8 cellular contexts compared by ENCODE assay signal in the genomic region with DNA sequence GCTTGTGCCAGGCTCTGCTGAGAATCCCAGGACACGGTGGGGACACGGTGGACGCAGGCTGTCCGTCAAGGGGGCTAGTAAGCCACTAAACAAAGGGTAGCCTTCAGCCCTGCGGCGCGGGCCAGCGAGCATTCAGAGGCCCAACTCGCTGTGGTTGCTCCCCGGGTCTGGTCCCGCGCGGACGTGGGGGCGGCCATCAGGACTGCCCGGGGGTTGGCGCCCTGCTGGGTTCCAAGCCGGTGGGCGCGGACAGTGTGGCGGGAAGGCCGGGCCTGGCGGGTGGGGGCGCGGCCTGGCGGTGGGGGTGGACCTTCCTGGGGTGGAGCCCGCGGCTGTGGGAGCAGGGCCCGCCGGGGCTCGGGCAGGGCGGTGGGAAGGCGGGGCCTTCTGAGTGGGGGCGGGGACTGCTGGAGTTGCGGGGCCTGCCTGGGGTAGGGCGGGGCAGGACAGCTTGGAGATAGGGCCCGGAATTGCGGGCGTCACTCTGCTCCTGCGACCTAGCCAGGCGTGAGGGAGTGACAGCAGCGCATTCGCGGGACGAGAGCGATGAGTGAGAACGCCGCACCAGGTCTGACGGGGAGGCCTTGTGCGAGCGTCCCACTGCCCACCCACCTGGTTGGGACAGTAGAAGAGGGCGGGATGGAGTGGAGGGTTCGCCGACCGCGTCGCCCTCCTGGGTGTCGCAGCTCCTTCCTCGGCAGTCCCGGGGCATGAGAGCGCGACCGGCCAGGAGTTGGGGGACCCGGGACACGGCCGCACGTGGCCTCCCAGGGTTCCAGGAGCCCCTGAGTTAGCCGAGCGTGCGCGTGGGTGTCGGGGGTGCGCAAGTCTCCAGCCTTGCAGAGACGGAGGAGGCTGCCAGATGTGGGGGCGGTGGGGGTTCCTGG. TPM values are rescaled to one million over a fixed set of nuclear protein-coding genes. Genes with fewer than 3 reads are reported as not detected.
DNase-seq lines count a peak whose midpoint lies in the region; ATAC-seq, FAIRE-seq and TF ChIP-seq lines count a peak whose summit lies in the region.

A gene with protein sequence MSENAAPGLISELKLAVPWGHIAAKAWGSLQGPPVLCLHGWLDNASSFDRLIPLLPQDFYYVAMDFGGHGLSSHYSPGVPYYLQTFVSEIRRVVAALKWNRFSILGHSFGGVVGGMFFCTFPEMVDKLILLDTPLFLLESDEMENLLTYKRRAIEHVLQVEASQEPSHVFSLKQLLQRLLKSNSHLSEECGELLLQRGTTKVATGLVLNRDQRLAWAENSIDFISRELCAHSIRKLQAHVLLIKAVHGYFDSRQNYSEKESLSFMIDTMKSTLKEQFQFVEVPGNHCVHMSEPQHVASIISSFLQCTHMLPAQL (plus strand): TSS at position 482 of the 887 bp plus-strand sequence. CDS start 65 bp downstream, at position 547.

- peak within 1 kb of the TSS; percentile 72 for H3K4me3 Mint-ChIP-seq in Caco-2 (ENCODE audit: unreplicated experiment)

- TF ChIP-seq CTCF in Caco-2 (IDR thresholded peaks at IDR 0.05; ENCODE audit: insufficient read depth in 1 of 2, low read depth in 1 of 2, low read length in 1 of 2, severe bottlenecking in 1 of 2, unreplicated experiment in 1 of 2), result no peak

- DNase-seq in Caco-2, result peak; percentile 89 to 91
- DNase-seq in H54 (ENCODE audit: insufficient read length, low spot score), result peak; percentile 72
- peak; percentile 78 for DNase-seq in NCI-H146 (lab: John Stamatoyannopoulos, UW)
- peak; percentile 69 for DNase-seq in central memory CD4-positive, alpha-beta T cell
- peak; percentile 98 for DNase-seq in islet precursor cell
- DNase-seq in stimulated activated CD4-positive, alpha-beta T cell treated with anti-CD3 and anti-CD28 coated beads, Interleukin-12 subunit alpha, Interleukin-12 subunit beta, amount 100 ng/mL, for 4 hours, result peak; percentile 82
- no peak for DNase-seq in cerebellar nuclear complex (lab: John Stamatoyannopoulos, UW)

- FAIRE-seq in H54 (lab: Jason Lieb, UNC), result no peak

- peak; percentile 94 to 97 for ATAC-seq in activated CD4-positive, CD25-positive, alpha-beta regulatory T cell treated with anti-CD3 and anti-CD28 coated beads, Interleukin-2, amount 50 U/mL, for 24 hours

- no peaks in the 10 kb centered on the region for H3K36me3 ChIP-seq in Caco-2 (ENCODE audit: control insufficient read depth, insufficient read depth, low read length)

- no peak within 1 kb of the TSS for H3K27ac Mint-ChIP-seq in Caco-2 (ENCODE audit: unreplicated experiment)

- TF ChIP-seq POLR2A in H54 (IDR thresholded peaks at IDR 0.05; ENCODE audit: low read depth, low read length), result peak; percentile 58

- H3K4me1 Mint-ChIP-seq in Caco-2 (ENCODE audit: low read depth, unreplicated experiment), result no peaks in the 10 kb centered on the region

- H3K4me3 ChIP-seq in Caco-2 (ENCODE audit: low read depth, low read length), result peak within 1 kb of the TSS; percentile 58

- POLR2A ChIA-PET in Caco-2 (lab: Charles Lee), result interaction anchor here (0.6 kb wide), 1 partner anchor 607 kb away, joined by 4 read pairs; no protein-coding TSS in a partner anchor

- CTCF ChIA-PET in Caco-2 (lab: Charles Lee), result no interaction called here

- H3K36me3 Mint-ChIP-seq in Caco-2 (ENCODE audit: insufficient read depth, unreplicated experiment), result no peaks in the 10 kb centered on the region

- intact Hi-C loops in Caco-2 (cut with micrococcal nuclease; ENCODE audit: unreplicated experiment), result no loop called here

- no TSS peak for BruUV-seq in Caco-2 (replicated peaks; lab: Mats Ljungman, UMichigan)

- no peaks in the 10 kb centered on the region for H3K27me3 ChIP-seq in Caco-2 (replicated peaks; ENCODE audit: control insufficient read depth, insufficient read depth, low read length)

- peaks cover 7% of the 10 kb centered on the region; the same call in 1 of the 2 replicates for H3K4me1 ChIP-seq in Caco-2

- no peaks in the 10 kb centered on the region for H3K27me3 Mint-ChIP-seq in Caco-2 (ENCODE audit: insufficient read depth, unreplicated experiment)

- H3K9me3 ChIP-seq in Caco-2, result no peaks in the 10 kb centered on the region

- H3K9me3 Mint-ChIP-seq in Caco-2 (ENCODE audit: unreplicated experiment), result no peaks in the 10 kb centered on the region

RNA-seq across cellular contexts. Expression of the gene that starts here (rescaled TPM):
- total RNA-seq in Caco-2 (2022), result 0.61 and 0.72 TPM in 2 replicates

Comparison
In these comparisons a context has a peak if more than half of its experiments do, and no peak if none do; other contexts are left out.
1. Peak in DNase-seq and H3K4me3 ChIP-seq in Caco-2; RNA of the gene not detected or under 1 TPM.
2. DNase-seq: peak in H54 (single experiment), NCI-H146 (single experiment), central memory CD4-positive, alpha-beta T cell (single experiment), islet precursor cell (single experiment) and stimulated activated CD4-positive, alpha-beta T cell treated with anti-CD3 and anti-CD28 coated beads, Interleukin-12 subunit alpha, Interleukin-12 subunit beta, amount 100 ng/mL, for 4 hours (single experiment); none in cerebellar nuclear complex (0 of 2).